In genomic region chr17:4658478-4659305, GRCh38 we compare ENCODE assay signal across 1 cellular context.
TF ChIP-seq lines count a peak whose summit lies in the region.

No MANE protein-coding gene starts in this region.

TF ChIP-seq in K562, 482 proteins besides CTCF, POLR2A, EP300 and RAD21 (continued from another document and continues in another):
- TF ChIP-seq FOXP4 (CRISPR knock-in tag; IDR thresholded peaks at IDR 0.05; ENCODE audit: borderline replicate concordance) (no peak), HOXB6 (CRISPR knock-in tag; IDR thresholded peaks at IDR 0.05; ENCODE audit: borderline replicate concordance) (no peak), DIDO1 (tag; IDR thresholded peaks at IDR 0.05; ENCODE audit: low read depth) (no peak), PHF8 (IDR thresholded peaks at IDR 0.05; ENCODE audit: borderline replicate concordance, low read length) (no peak), FUS (optimal IDR thresholded peaks at IDR 0.05; ENCODE audit: low read depth, low read length) (no peak), ZNF347 (CRISPR knock-in tag; IDR thresholded peaks at IDR 0.05; ENCODE audit: low read depth) (no peak), E2F6 (IDR thresholded peaks at IDR 0.05; ENCODE audit: borderline replicate concordance in 1 of 2, extremely low read depth in 1 of 2, insufficient read depth in 1 of 2, insufficient read length in 1 of 2, low read depth in 1 of 2, low read length in 1 of 2, poor library complexity in 1 of 2, severe bottlenecking in 1 of 2) (no peak), RBM22 (IDR thresholded peaks at IDR 0.05; ENCODE audit: low read depth, low read length, poor library complexity, severe bottlenecking) (no peak), ZNF140 (CRISPR knock-in tag; IDR thresholded peaks at IDR 0.05) (no peak), HMG20B (CRISPR knock-in tag; IDR thresholded peaks at IDR 0.05) (no peak), CC2D1A (IDR thresholded peaks at IDR 0.05) (no peak), CBFA2T3 (IDR thresholded peaks at IDR 0.05) (peak; percentile 58), MGA (IDR thresholded peaks at IDR 0.05) (no peak), PML (IDR thresholded peaks at IDR 0.05; ENCODE audit: low read length) (no peak), PRDM10 (IDR thresholded peaks at IDR 0.05; ENCODE audit: partially characterized antibody) (peak; percentile 87), SETDB1 (IDR thresholded peaks at IDR 0.05; ENCODE audit: low read length) (no peak), ZNF707 (CRISPR knock-in tag; conservative IDR thresholded peaks at IDR 0.05) (no peak), RNF219 (CRISPR knock-in tag; IDR thresholded peaks at IDR 0.05) (no peak), HNRNPLL (IDR thresholded peaks at IDR 0.05; ENCODE audit: low read depth, low read length, poor library complexity, severe bottlenecking) (no peak), MCM3 (IDR thresholded peaks at IDR 0.05) (no peak), NUFIP1 (IDR thresholded peaks at IDR 0.05; ENCODE audit: partially characterized antibody) (no peak), HEY1 (CRISPR knock-in tag; IDR thresholded peaks at IDR 0.05; ENCODE audit: borderline replicate concordance) (no peak), C11orf30 (IDR thresholded peaks at IDR 0.05; ENCODE audit: low read depth) (no peak), THRA (IDR thresholded peaks at IDR 0.05) (no peak), NCOA4 (IDR thresholded peaks at IDR 0.05; ENCODE audit: partially characterized antibody) (no peak), ETS2 (tag; IDR thresholded peaks at IDR 0.05; ENCODE audit: borderline replicate concordance, poor library complexity, severe bottlenecking) (no peak), RFX1 (IDR thresholded peaks at IDR 0.05) (no peak), OTX1 (CRISPR knock-in tag; IDR thresholded peaks at IDR 0.05) (no peak), CTBP1 (IDR thresholded peaks at IDR 0.05; ENCODE audit: borderline replicate concordance) (peak; percentile 64), NCOA1 (IDR thresholded peaks at IDR 0.05; ENCODE audit: low read depth) (no peak), MTF1 (CRISPR knock-in tag; IDR thresholded peaks at IDR 0.05; ENCODE audit: borderline replicate concordance) (no peak), EHMT2 (IDR thresholded peaks at IDR 0.05) (no peak), ZNF133 (CRISPR knock-in tag; IDR thresholded peaks at IDR 0.05) (no peak), THRB (CRISPR knock-in tag; conservative IDR thresholded peaks at IDR 0.05) (no peak), TEAD1 (CRISPR knock-in tag; IDR thresholded peaks at IDR 0.05) (no peak)
